2 cellular contexts compared by ENCODE assay signal in the genomic region with DNA sequence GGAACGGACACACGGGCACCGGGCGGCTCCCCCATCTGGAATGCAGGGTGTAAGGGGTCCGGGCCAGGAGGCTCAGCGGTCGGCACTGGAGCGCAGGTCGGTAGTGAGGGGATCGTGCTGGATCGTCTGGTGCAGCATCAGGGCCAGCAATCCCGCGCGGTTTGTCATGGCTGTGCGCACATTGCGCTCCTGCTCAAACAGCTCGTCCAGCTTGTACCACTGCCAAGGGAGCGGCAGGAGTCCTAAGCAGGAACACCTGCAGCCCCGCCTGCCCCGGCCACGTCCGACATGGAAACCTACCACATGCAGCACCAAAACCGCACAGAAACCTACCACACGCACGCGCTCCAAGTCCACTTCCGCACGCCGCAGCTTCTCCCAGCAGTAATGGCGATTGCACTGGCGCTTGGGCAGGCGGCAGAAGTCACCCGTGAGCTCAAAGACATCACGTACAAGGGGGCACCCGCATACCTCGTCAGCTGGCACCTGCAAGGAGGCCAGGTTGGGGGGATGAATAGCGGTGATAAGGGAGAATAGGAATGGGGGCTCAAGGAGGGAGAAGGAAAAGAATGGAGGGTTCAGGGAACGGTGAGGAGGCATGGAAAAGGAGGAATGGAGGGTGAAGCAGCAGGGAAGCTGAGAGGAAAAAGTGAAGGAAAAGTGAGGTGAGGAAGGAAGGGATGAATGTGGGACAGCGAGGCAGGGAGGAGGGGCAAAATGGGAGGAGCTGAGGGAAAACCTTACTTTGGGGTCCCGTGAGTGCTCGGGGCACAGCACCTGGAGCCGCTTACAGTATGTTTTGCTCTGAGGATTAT.
TF ChIP-seq lines count a peak whose summit lies in the region.

No MANE protein-coding gene starts in this region.

TF ChIP-seq in HepG2, 621 proteins besides CTCF, POLR2A, EP300 and RAD21:
- no peak for TF ChIP-seq ZHX2 (IDR thresholded peaks at IDR 0.05; ENCODE audit: low read depth)
- TF ChIP-seq ZHX2 (CRISPR knock-in tag; IDR thresholded peaks at IDR 0.05; ENCODE audit: borderline replicate concordance): no peak
- no peak for TF ChIP-seq GPN1 (CRISPR knock-in tag; IDR thresholded peaks at IDR 0.05; ENCODE audit: borderline replicate concordance)
- TF ChIP-seq ZBTB33 (CRISPR knock-in tag; IDR thresholded peaks at IDR 0.05): no peak
- TF ChIP-seq ZFP36 (IDR thresholded peaks at IDR 0.05; ENCODE audit: borderline replicate concordance, low read depth, low read length, partially characterized antibody): no peak
- no peak for TF ChIP-seq ZNF558 (CRISPR knock-in tag; IDR thresholded peaks at IDR 0.05; ENCODE audit: borderline replicate concordance)
- TF ChIP-seq PHF8 (CRISPR knock-in tag; IDR thresholded peaks at IDR 0.05): no peak
- no peak for TF ChIP-seq PITX1 (CRISPR knock-in tag; IDR thresholded peaks at IDR 0.05)
- TF ChIP-seq ZFYVE20 (CRISPR knock-in tag; IDR thresholded peaks at IDR 0.05; ENCODE audit: borderline replicate concordance, low read depth): no peak
- no peak for TF ChIP-seq ZNF557 (CRISPR knock-in tag; IDR thresholded peaks at IDR 0.05)
- no peak for TF ChIP-seq FOXO1 (CRISPR knock-in tag; IDR thresholded peaks at IDR 0.05)
- TF ChIP-seq SPEN (CRISPR knock-in tag; IDR thresholded peaks at IDR 0.05; ENCODE audit: low read depth): no peak
- TF ChIP-seq, protein P1, sequence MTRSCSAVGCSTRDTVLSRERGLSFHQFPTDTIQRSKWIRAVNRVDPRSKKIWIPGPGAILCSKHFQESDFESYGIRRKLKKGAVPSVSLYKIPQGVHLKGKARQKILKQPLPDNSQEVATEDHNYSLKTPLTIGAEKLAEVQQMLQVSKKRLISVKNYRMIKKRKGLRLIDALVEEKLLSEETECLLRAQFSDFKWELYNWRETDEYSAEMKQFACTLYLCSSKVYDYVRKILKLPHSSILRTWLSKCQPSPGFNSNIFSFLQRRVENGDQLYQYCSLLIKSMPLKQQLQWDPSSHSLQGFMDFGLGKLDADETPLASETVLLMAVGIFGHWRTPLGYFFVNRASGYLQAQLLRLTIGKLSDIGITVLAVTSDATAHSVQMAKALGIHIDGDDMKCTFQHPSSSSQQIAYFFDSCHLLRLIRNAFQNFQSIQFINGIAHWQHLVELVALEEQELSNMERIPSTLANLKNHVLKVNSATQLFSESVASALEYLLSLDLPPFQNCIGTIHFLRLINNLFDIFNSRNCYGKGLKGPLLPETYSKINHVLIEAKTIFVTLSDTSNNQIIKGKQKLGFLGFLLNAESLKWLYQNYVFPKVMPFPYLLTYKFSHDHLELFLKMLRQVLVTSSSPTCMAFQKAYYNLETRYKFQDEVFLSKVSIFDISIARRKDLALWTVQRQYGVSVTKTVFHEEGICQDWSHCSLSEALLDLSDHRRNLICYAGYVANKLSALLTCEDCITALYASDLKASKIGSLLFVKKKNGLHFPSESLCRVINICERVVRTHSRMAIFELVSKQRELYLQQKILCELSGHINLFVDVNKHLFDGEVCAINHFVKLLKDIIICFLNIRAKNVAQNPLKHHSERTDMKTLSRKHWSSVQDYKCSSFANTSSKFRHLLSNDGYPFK (CRISPR knock-in tag; IDR thresholded peaks at IDR 0.05; ENCODE audit: borderline replicate concordance): no peak

TF ChIP-seq in WTC11, 78 proteins besides CTCF, POLR2A, EP300 and RAD21:
- no peak for TF ChIP-seq FOXK1 (CRISPR knock-in tag; IDR thresholded peaks at IDR 0.05)
- no peak for TF ChIP-seq E2F4 (CRISPR knock-in tag; IDR thresholded peaks at IDR 0.05; ENCODE audit: borderline replicate concordance, low read depth)
- TF ChIP-seq, protein P2, sequence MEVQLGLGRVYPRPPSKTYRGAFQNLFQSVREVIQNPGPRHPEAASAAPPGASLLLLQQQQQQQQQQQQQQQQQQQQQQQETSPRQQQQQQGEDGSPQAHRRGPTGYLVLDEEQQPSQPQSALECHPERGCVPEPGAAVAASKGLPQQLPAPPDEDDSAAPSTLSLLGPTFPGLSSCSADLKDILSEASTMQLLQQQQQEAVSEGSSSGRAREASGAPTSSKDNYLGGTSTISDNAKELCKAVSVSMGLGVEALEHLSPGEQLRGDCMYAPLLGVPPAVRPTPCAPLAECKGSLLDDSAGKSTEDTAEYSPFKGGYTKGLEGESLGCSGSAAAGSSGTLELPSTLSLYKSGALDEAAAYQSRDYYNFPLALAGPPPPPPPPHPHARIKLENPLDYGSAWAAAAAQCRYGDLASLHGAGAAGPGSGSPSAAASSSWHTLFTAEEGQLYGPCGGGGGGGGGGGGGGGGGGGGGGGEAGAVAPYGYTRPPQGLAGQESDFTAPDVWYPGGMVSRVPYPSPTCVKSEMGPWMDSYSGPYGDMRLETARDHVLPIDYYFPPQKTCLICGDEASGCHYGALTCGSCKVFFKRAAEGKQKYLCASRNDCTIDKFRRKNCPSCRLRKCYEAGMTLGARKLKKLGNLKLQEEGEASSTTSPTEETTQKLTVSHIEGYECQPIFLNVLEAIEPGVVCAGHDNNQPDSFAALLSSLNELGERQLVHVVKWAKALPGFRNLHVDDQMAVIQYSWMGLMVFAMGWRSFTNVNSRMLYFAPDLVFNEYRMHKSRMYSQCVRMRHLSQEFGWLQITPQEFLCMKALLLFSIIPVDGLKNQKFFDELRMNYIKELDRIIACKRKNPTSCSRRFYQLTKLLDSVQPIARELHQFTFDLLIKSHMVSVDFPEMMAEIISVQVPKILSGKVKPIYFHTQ (CRISPR knock-in tag; IDR thresholded peaks at IDR 0.05): no peak
- TF ChIP-seq USF2 (CRISPR knock-in tag; IDR thresholded peaks at IDR 0.05): no peak
- TF ChIP-seq FOXJ3 (CRISPR knock-in tag; IDR thresholded peaks at IDR 0.05; ENCODE audit: borderline replicate concordance): no peak
- TF ChIP-seq ZNF416 (CRISPR knock-in tag; IDR thresholded peaks at IDR 0.05): no peak
- TF ChIP-seq, protein P3, sequence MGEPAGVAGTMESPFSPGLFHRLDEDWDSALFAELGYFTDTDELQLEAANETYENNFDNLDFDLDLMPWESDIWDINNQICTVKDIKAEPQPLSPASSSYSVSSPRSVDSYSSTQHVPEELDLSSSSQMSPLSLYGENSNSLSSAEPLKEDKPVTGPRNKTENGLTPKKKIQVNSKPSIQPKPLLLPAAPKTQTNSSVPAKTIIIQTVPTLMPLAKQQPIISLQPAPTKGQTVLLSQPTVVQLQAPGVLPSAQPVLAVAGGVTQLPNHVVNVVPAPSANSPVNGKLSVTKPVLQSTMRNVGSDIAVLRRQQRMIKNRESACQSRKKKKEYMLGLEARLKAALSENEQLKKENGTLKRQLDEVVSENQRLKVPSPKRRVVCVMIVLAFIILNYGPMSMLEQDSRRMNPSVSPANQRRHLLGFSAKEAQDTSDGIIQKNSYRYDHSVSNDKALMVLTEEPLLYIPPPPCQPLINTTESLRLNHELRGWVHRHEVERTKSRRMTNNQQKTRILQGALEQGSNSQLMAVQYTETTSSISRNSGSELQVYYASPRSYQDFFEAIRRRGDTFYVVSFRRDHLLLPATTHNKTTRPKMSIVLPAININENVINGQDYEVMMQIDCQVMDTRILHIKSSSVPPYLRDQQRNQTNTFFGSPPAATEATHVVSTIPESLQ (CRISPR knock-in tag; IDR thresholded peaks at IDR 0.05): no peak
- TF ChIP-seq, protein P4, sequence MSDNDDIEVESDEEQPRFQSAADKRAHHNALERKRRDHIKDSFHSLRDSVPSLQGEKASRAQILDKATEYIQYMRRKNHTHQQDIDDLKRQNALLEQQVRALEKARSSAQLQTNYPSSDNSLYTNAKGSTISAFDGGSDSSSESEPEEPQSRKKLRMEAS (CRISPR knock-in tag; IDR thresholded peaks at IDR 0.05): no peak
- no peak for TF ChIP-seq GABPB1 (CRISPR knock-in tag; IDR thresholded peaks at IDR 0.05)
- no peak for TF ChIP-seq EMX1 (CRISPR knock-in tag; IDR thresholded peaks at IDR 0.05)
- no peak for TF ChIP-seq JAZF1 (CRISPR knock-in tag; IDR thresholded peaks at IDR 0.05)
- no peak for TF ChIP-seq FOXP4 (CRISPR knock-in tag; IDR thresholded peaks at IDR 0.05)
- TF ChIP-seq ZNF232 (CRISPR knock-in tag; IDR thresholded peaks at IDR 0.05): no peak
- TF ChIP-seq CBFB (CRISPR knock-in tag; IDR thresholded peaks at IDR 0.05; ENCODE audit: low read depth): no peak
- TF ChIP-seq ZNF317 (CRISPR knock-in tag; IDR thresholded peaks at IDR 0.05; ENCODE audit: borderline replicate concordance, low read depth): no peak
